In the genomic region with DNA sequence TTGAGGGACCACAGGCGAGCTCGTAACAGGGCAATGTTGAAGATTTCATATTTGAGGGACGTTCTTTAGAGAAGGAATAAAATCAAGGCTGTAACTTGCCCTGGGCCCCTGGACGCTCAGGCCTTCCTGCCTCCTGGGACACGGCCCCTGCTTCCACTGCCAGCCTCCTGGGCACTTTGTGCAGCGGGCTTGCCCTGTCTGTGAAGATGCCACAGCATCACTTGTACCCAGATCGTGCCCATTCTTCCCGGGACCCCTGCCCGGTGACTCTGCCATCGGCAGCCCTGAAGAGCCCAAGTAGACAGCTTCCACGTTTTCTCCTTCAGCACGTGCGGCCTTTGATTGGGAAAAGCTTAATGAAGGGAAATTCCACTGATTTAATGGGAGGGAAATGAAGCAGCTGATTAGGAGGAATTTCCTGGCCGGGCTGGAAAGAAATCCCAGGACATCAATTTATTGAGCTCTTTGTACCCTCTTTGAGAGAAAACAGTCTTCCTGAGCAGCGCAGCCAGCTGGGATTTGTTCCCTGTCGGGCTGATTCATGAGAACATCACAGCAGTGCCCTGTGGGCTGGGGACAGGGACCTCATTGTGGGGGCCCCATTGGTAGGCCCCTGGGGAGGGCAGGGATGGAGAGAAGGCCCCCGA, we compare ENCODE assay signal across 14 cellular contexts.
"Had no signal": no experiment of that assay in that cellular context is flagged by ENCODE, and none has a peak within 500 bp of the region (broad histone marks: within the 10 kb centered on the region; RNA-seq: fewer than 3 reads in every experiment).

No MANE protein-coding gene starts in this region.

- H3K36me3 ChIP-seq: adrenal gland, right lobe of liver had no signal

- ATAC-seq: activated naive CD4-positive, alpha-beta T cell treated with anti-CD3 and anti-CD28 coated beads, Interleukin-2, amount 50 U/mL, for 72 hours; esophagus mucosa; left colon; naive thymus-derived CD8-positive, alpha-beta T cell; psoas muscle; stimulated activated effector memory CD8-positive, alpha-beta T cell treated with anti-CD3 and anti-CD28 coated beads, Interleukin-12 subunit alpha, Interleukin-12 subunit beta, amount 100 ng/mL, for 72 hours had no signal

- H3K27me3 ChIP-seq: right lobe of liver had no signal

- H3K27ac Mint-ChIP-seq: activated naive CD4-positive, alpha-beta T cell treated with anti-CD3 and anti-CD28 coated beads, Interleukin-2, amount 50 U/mL, for 72 hours; naive thymus-derived CD8-positive, alpha-beta T cell; stimulated activated effector memory CD8-positive, alpha-beta T cell treated with anti-CD3 and anti-CD28 coated beads, Interleukin-12 subunit alpha, Interleukin-12 subunit beta, amount 100 ng/mL, for 72 hours had no signal

- H3K27ac ChIP-seq: psoas muscle, SK-N-MC had no signal

- H3K9me3 Mint-ChIP-seq: stimulated activated effector memory CD8-positive, alpha-beta T cell treated with anti-CD3 and anti-CD28 coated beads, Interleukin-12 subunit alpha, Interleukin-12 subunit beta, amount 100 ng/mL, for 72 hours had no signal

- H3K4me3 Mint-ChIP-seq: naive thymus-derived CD8-positive, alpha-beta T cell; stimulated activated effector memory CD8-positive, alpha-beta T cell treated with anti-CD3 and anti-CD28 coated beads, Interleukin-12 subunit alpha, Interleukin-12 subunit beta, amount 100 ng/mL, for 72 hours had no signal

- H3K9me3 ChIP-seq: adrenal gland, psoas muscle, right lobe of liver had no signal

- DNase-seq: activated CD4-positive, alpha-beta T cell treated with anti-CD3 and anti-CD28 coated beads, Interleukin-2, amount 50 U/mL, for 48 hours; activated gamma-delta T cell; adrenal gland; effector CD8-positive, alpha-beta T cell; left colon; mesendoderm; right lobe of liver; stimulated activated CD4-positive, alpha-beta T cell treated with anti-CD3 and anti-CD28 coated beads, Interleukin-4, amount 100 ng/mL, for 24 hours had no signal

- H3K4me1 Mint-ChIP-seq: naive thymus-derived CD8-positive, alpha-beta T cell; stimulated activated effector memory CD8-positive, alpha-beta T cell treated with anti-CD3 and anti-CD28 coated beads, Interleukin-12 subunit alpha, Interleukin-12 subunit beta, amount 100 ng/mL, for 72 hours had no signal

- H3K4me3 ChIP-seq: adrenal gland, psoas muscle, right lobe of liver, SK-N-MC had no signal

- H3K36me3 Mint-ChIP-seq: naive thymus-derived CD8-positive, alpha-beta T cell; stimulated activated effector memory CD8-positive, alpha-beta T cell treated with anti-CD3 and anti-CD28 coated beads, Interleukin-12 subunit alpha, Interleukin-12 subunit beta, amount 100 ng/mL, for 72 hours had no signal

- H3K4me1 ChIP-seq: adrenal gland, psoas muscle had no signal
